8 cellular contexts compared by ENCODE assay signal in genomic region chr12:111673503-111673902, GRCh38. TPM values are rescaled to one million over a fixed set of nuclear protein-coding genes. Genes with fewer than 3 reads are reported as not detected.
A peak's percentile ranks its signal among the peaks of the same experiment; 100 is the strongest.
DNase-seq lines count a peak whose midpoint lies in the region; ATAC-seq, FAIRE-seq and TF ChIP-seq lines count a peak whose summit lies in the region.

No MANE protein-coding gene starts in this region.

- H3K36me3 Mint-ChIP-seq in stimulated activated naive B cell treated with anti-CD40 and anti-IgM and Interleukin-4, amounts not matched to agents 10 μg/mL and 1 μg/mL and 100 μg/mL, for 72 hours, result peaks cover 18 to 21% of the 10 kb centered on the region in 2 donors

- no peak overlapping the region for H3K4me3 Mint-ChIP-seq in stimulated activated naive B cell treated with anti-CD40 and anti-IgM and Interleukin-4, amounts not matched to agents 10 μg/mL and 1 μg/mL and 100 μg/mL, for 72 hours

- no peak overlapping the region for H3K27ac Mint-ChIP-seq in stimulated activated naive B cell treated with anti-CD40 and anti-IgM and Interleukin-4, amounts not matched to agents 10 μg/mL and 1 μg/mL and 100 μg/mL, for 72 hours

- H3K36me3 ChIP-seq in bronchial epithelial cell (ENCODE audit: control insufficient read depth, insufficient read depth, low read length), result peaks cover 21% of the 10 kb centered on the region

- no peaks in the 10 kb centered on the region for H3K27me3 ChIP-seq in bronchial epithelial cell (ENCODE audit: control insufficient read depth, insufficient read depth, low read length)

- no peaks in the 10 kb centered on the region for H3K27me3 Mint-ChIP-seq in stimulated activated naive B cell treated with anti-CD40 and anti-IgM and Interleukin-4, amounts not matched to agents 10 μg/mL and 1 μg/mL and 100 μg/mL, for 72 hours

- no peak for ATAC-seq in stimulated activated naive B cell treated with anti-CD40 and anti-IgM and Interleukin-4, amounts not matched to agents 10 μg/mL and 1 μg/mL and 100 μg/mL, for 72 hours (replicated peaks)

- H3K4me1 Mint-ChIP-seq in stimulated activated naive B cell treated with anti-CD40 and anti-IgM and Interleukin-4, amounts not matched to agents 10 μg/mL and 1 μg/mL and 100 μg/mL, for 72 hours, result no peaks in the 10 kb centered on the region

- H3K9me3 Mint-ChIP-seq in stimulated activated naive B cell treated with anti-CD40 and anti-IgM and Interleukin-4, amounts not matched to agents 10 μg/mL and 1 μg/mL and 100 μg/mL, for 72 hours, result no peaks in the 10 kb centered on the region

- FAIRE-seq in bronchial epithelial cell (lab: Jason Lieb, UNC), result no peak

- no peak overlapping the region for H3K4me3 ChIP-seq in bronchial epithelial cell (ENCODE audit: low read depth, low read length)

- DNase-seq in EH (ENCODE audit: low read depth) (peak; percentile 50), bronchial epithelial cell (ENCODE audit: low read depth) (peak; percentile 11), myocyte (ENCODE audit: low read depth) (peak; percentile 18), superior temporal gyrus (ENCODE audit: extremely low spot score) (no peak), KG1 (lab: John Stamatoyannopoulos, UW) (no peak), occipital lobe (lab: John Stamatoyannopoulos, UW) (no peak)
- no peak for DNase-seq in stimulated activated naive B cell treated with anti-CD40 and anti-IgM and Interleukin-4, amounts not matched to agents 10 μg/mL and 1 μg/mL and 100 μg/mL, for 72 hours

- TF ChIP-seq CTCF in LNCAP (IDR thresholded peaks at IDR 0.05) (peak; percentile 49; the same call in 1 of the 2 replicates), bronchial epithelial cell (IDR thresholded peaks at IDR 0.05; ENCODE audit: insufficient read depth, low read length, severe bottlenecking) (no peak)

RNA-seq across cellular contexts. Expression of gene BRAP, which starts 12.3 kb away (rescaled TPM):
- 18.7 and 25.9 TPM in 2 replicates for total RNA-seq in bronchial epithelial cell
- 17.7 and 20.4 TPM in 2 replicates for total RNA-seq in myocyte
- 11.8 TPM for polyA plus RNA-seq in myocyte (2012)
- 28.7 TPM for total RNA-seq in occipital lobe

RNA-seq across cellular contexts. Expression of gene ACAD10, which starts 12.3 kb away (rescaled TPM):
- 11.6 and 12.8 TPM in 2 replicates for total RNA-seq in bronchial epithelial cell
- total RNA-seq in myocyte, result 13.5 and 17.3 TPM in 2 replicates
- polyA plus RNA-seq in myocyte (2012), result 15.9 TPM
- total RNA-seq in occipital lobe, result 11.1 TPM

Comparison
In these comparisons a context has a peak if more than half of its experiments do, and no peak if none do; other contexts are left out.
1. DNase-seq: peak in EH (single experiment), bronchial epithelial cell (single experiment) and myocyte (single experiment); none in superior temporal gyrus (single experiment), KG1 (single experiment), stimulated activated naive B cell treated with anti-CD40 and anti-IgM and Interleukin-4, amounts not matched to agents 10 μg/mL and 1 μg/mL and 100 μg/mL, for 72 hours (single experiment) and occipital lobe (single experiment).